Comparison of ENCODE assay signal across 13 cellular contexts in genomic region chr11:24234822-24235508, GRCh38.
DNase-seq lines count a peak whose midpoint lies in the region; ATAC-seq and TF ChIP-seq lines count a peak whose summit lies in the region.
"Had no signal": no experiment of that assay in that cellular context is flagged by ENCODE, and none has a peak within 500 bp of the region (broad histone marks: within the 10 kb centered on the region; RNA-seq: fewer than 3 reads in every experiment).

No MANE protein-coding gene starts in this region.

- H3K4me3 ChIP-seq in RWPE2 (ENCODE audit: severe bottlenecking) (no peak overlapping the region), smooth muscle cell (no peak overlapping the region), A673 (ENCODE audit: low read depth, low read length, poor library complexity, severe bottlenecking) (no peak overlapping the region)

- H3K4me1 ChIP-seq in RWPE2 (ENCODE audit: insufficient read depth, poor library complexity, severe bottlenecking) (no peaks in the 10 kb centered on the region), smooth muscle cell (ENCODE audit: low read depth) (no peaks in the 10 kb centered on the region), A673 (ENCODE audit: insufficient read depth, low read length, poor library complexity, severe bottlenecking) (no peaks in the 10 kb centered on the region)

- CTCF ChIA-PET in A673 (lab: Charles Lee) = no interaction called here

- peak; percentile 27 for DNase-seq in NCI-H345 (lab: John Stamatoyannopoulos, UW)
- no peak for DNase-seq in NCI-H345 treated with DMSO at 0.1 percent for 48 hours (lab: John Stamatoyannopoulos, UW; ENCODE audit: unreplicated experiment)
- DNase-seq in RWPE2 (ENCODE audit: low spot score) = no peak
- DNase-seq in fibroblast of the conjunctiva (ENCODE audit: low read depth) = peak; percentile 2
- DNase-seq in smooth muscle cell (lab: John Stamatoyannopoulos, UW; ENCODE audit: unreplicated experiment) = no peak
- DNase-seq in dedifferentiated amniotic fluid mesenchymal stem cell (ENCODE audit: extremely low spot score) = no peak
- DNase-seq in A673 (ENCODE audit: low spot score) = no peak
- DNase-seq: activated CD8-positive, alpha-beta memory T cell treated with anti-CD3 and anti-CD28 coated beads for 24 hours; NCI-H1436; T-helper 2 cell; trophoblast cell had no signal

- no peaks in the 10 kb centered on the region for H4K20me1 ChIP-seq in smooth muscle cell (ENCODE audit: low read depth)

- no peaks in the 10 kb centered on the region for H3K36me3 ChIP-seq in RWPE2 (ENCODE audit: low read depth)
- no peaks in the 10 kb centered on the region for H3K36me3 ChIP-seq in smooth muscle cell (ENCODE audit: low read depth)
- no peaks in the 10 kb centered on the region for H3K36me3 ChIP-seq in A673 (ENCODE audit: insufficient read depth, low read length, poor library complexity, severe bottlenecking)

- peak; percentile 27 for TF ChIP-seq CTCF in RWPE2 (IDR thresholded peaks at IDR 0.05; ENCODE audit: poor library complexity, severe bottlenecking)
- peak; percentile 40 for TF ChIP-seq CTCF in smooth muscle cell (IDR thresholded peaks at IDR 0.05; ENCODE audit: borderline replicate concordance, insufficient read depth, poor library complexity, severe bottlenecking)
- TF ChIP-seq CTCF in A673 (conservative IDR thresholded peaks at IDR 0.05; ENCODE audit: low read depth, low read length) = no peak

- H3K4me2 ChIP-seq in smooth muscle cell = no peak overlapping the region

- ATAC-seq in RWPE2 (ENCODE audit: low read depth) (peak; percentile 80), GM19467 (IDR thresholded peaks at IDR 0.05; ENCODE audit: unreplicated experiment) (no peak)
- ATAC-seq: natural killer cell treated with Interleukin-12 subunit alpha and Interleukin-12 subunit beta and Interleukin-15 and Interleukin-18, amount 100 ng/mL, for 72 hours had no signal

- H2AFZ ChIP-seq in smooth muscle cell (ENCODE audit: low read depth) = peak overlapping the region; percentile 19

- POLR2A ChIA-PET in A673 (lab: Charles Lee; ENCODE audit: low non-redundant PET) = no interaction called here

- no peak overlapping the region for H3K27ac ChIP-seq in RWPE2 (ENCODE audit: poor library complexity, severe bottlenecking)
- no peak overlapping the region for H3K27ac ChIP-seq in smooth muscle cell (ENCODE audit: low read depth)
- H3K27ac ChIP-seq in A673 (ENCODE audit: low read depth, low read length, poor library complexity, severe bottlenecking) = no peak overlapping the region

- intact Hi-C loops in A673 (cut with micrococcal nuclease; ENCODE audit: unreplicated experiment) = no loop called here

- H3F3A ChIP-seq in smooth muscle cell (ENCODE audit: low read depth) = no peaks in the 10 kb centered on the region

- H3K79me2 ChIP-seq in smooth muscle cell (ENCODE audit: low read depth) = no peaks in the 10 kb centered on the region

- 80% methylated on average over 4 of the region's 4 CpGs for WGBS in smooth muscle cell (ENCODE audit: low lambda C conversion rate)

- no peaks in the 10 kb centered on the region for H3K9me3 ChIP-seq in RWPE2 (ENCODE audit: severe bottlenecking)
- no peaks in the 10 kb centered on the region for H3K9me3 ChIP-seq in smooth muscle cell (replicated peaks; ENCODE audit: low read depth)
- no peaks in the 10 kb centered on the region for H3K9me3 ChIP-seq in A673 (ENCODE audit: low read depth, low read length, poor library complexity, severe bottlenecking)

- H3K27me3 ChIP-seq in RWPE2 (ENCODE audit: insufficient read depth, poor library complexity, severe bottlenecking) = no peaks in the 10 kb centered on the region
- no peaks in the 10 kb centered on the region for H3K27me3 ChIP-seq in smooth muscle cell (ENCODE audit: low read depth)
- H3K27me3 ChIP-seq in A673 (replicated peaks; ENCODE audit: insufficient read depth, low read depth, low read length, poor library complexity) = no peaks in the 10 kb centered on the region

- no TSS peak for BruUV-seq in A673 (replicated peaks; lab: Mats Ljungman, UMichigan)

- H3K9ac ChIP-seq in smooth muscle cell (ENCODE audit: low read depth) = no peak overlapping the region

Comparison
In these comparisons a context has a peak if more than half of its experiments do, and no peak if none do; other contexts are left out.
1. DNase-seq: peak in NCI-H345 (single experiment) and fibroblast of the conjunctiva (single experiment); none in NCI-H345 treated with DMSO at 0.1 percent for 48 hours (single experiment), RWPE2 (single experiment), smooth muscle cell (single experiment), dedifferentiated amniotic fluid mesenchymal stem cell (single experiment) and A673 (single experiment).